In the genomic region with DNA sequence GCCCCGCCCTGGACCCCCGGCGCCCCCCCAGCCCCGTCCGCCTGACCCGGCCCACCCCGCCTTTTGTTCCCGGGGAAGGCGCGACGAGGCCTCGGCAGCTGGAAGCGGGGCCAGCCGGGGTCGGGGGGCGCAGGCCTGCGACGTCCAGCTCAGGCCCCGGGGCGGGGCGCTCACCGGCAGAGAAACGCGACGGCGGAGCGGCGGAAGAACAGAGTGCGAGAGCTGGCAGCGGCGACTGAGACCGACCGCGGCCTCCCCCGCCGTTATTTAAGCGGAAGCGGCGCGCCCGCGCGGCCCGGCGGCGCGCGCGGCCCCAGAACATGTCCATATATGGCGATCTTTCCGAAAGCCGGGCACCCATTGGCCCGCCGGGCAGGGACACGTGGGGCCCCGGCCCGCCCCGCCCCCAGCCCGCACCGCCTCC, we compare ENCODE assay signal across 8 cellular contexts. TPM values are rescaled to one million over a fixed set of nuclear protein-coding genes. Genes with fewer than 3 reads are reported as not detected.
DNase-seq lines count a peak whose midpoint lies in the region; ATAC-seq and TF ChIP-seq lines count a peak whose summit lies in the region.

TSS of gene ACTG1 (minus strand) at position 240 of the 424 bp plus-strand sequence. CDS start 445 bp downstream, outside the sequence.

- H3K9me3 Mint-ChIP-seq in naive thymus-derived CD4-positive, alpha-beta T cell = peaks cover 0 to 19% (median 0%) of the 10 kb centered on the region in 11 donors
- H3K9me3 Mint-ChIP-seq in stimulated activated effector memory CD8-positive, alpha-beta T cell treated with anti-CD3 and anti-CD28 coated beads, Interleukin-12 subunit alpha, Interleukin-12 subunit beta, amount 100 ng/mL, for 72 hours = no peaks in the 10 kb centered on the region

- DNase-seq in COR-L47 (lab: John Stamatoyannopoulos, UW) (peak; percentile 98), Karpas-422 (peak; percentile 96), RWPE1 (ENCODE audit: low spot score) (peak; percentile 92), fibroblast of gingiva (ENCODE audit: low read depth) (peak; percentile 94)
- DNase-seq in activated T-helper 1 cell treated with anti-CD3 and anti-CD28 coated beads, Interleukin-2, amount 50 U/mL, for 16 hours (ENCODE audit: low read depth in 1 of 2, low spot score in 1 of 2) = peak; percentile 84 to 90
- DNase-seq in naive thymus-derived CD4-positive, alpha-beta T cell = peak; percentile 87 to 93 (median 92)
- peak; percentile 88 to 95 for DNase-seq in stimulated activated effector memory CD8-positive, alpha-beta T cell treated with anti-CD3 and anti-CD28 coated beads, Interleukin-12 subunit alpha, Interleukin-12 subunit beta, amount 100 ng/mL, for 72 hours (ENCODE audit: low spot score in 2 of 2)

- H3K4me1 Mint-ChIP-seq in naive thymus-derived CD4-positive, alpha-beta T cell = peaks cover 25 to 54% (median 49%) of the 10 kb centered on the region in 7 donors
- H3K4me1 Mint-ChIP-seq in stimulated activated effector memory CD8-positive, alpha-beta T cell treated with anti-CD3 and anti-CD28 coated beads, Interleukin-12 subunit alpha, Interleukin-12 subunit beta, amount 100 ng/mL, for 72 hours = peaks cover 39% of the 10 kb centered on the region

- intact Hi-C loops in naive thymus-derived CD4-positive, alpha-beta T cell (cut with micrococcal nuclease) = loop anchor here (1.0 to 10.0 kb wide), 11 partner anchors 26 to 1700 kb away; partner anchors contain the start of genes ARL16 (in 2 of the 2), BAHCC1 (in 2 of the 2), HGS (in 2 of the 2) and P4HB (in 2 of the 2)

- peaks cover 11% of the 10 kb centered on the region for H3K79me2 ChIP-seq in Karpas-422 (ENCODE audit: low read length)

- peaks cover 0 to 7% (median 0%) of the 10 kb centered on the region in 5 donors for H3K27me3 Mint-ChIP-seq in naive thymus-derived CD4-positive, alpha-beta T cell

- no peaks in the 10 kb centered on the region for H3K9me2 ChIP-seq in Karpas-422 (replicated peaks; ENCODE audit: insufficient read depth, low read length)

- peaks cover 56% of the 10 kb centered on the region for H3K4me1 ChIP-seq in Karpas-422 (ENCODE audit: low read length)
- H3K4me1 ChIP-seq in naive thymus-derived CD4-positive, alpha-beta T cell (ENCODE audit: control insufficient read depth in 2 of 2, insufficient read depth in 2 of 2, low read length in 2 of 2) = peaks cover 12 to 30% of the 10 kb centered on the region in 2 donors

- peak within 1 kb of the TSS; percentile 96 for H3K9ac ChIP-seq in Karpas-422 (ENCODE audit: low read length)

- H3K27ac Mint-ChIP-seq in naive thymus-derived CD4-positive, alpha-beta T cell = peak within 1 kb of the TSS; percentile 92 to 99 (median 95)
- H3K27ac Mint-ChIP-seq in stimulated activated effector memory CD8-positive, alpha-beta T cell treated with anti-CD3 and anti-CD28 coated beads, Interleukin-12 subunit alpha, Interleukin-12 subunit beta, amount 100 ng/mL, for 72 hours = peak within 1 kb of the TSS; percentile 99

- no peak for TF ChIP-seq CTCF in RWPE1 (conservative IDR thresholded peaks at IDR 0.05; ENCODE audit: low read depth)

- H3K36me3 ChIP-seq in Karpas-422 (ENCODE audit: insufficient read depth, low read length) = peaks cover 27% of the 10 kb centered on the region
- peaks cover 19 to 34% (median 22%) of the 10 kb centered on the region in 3 experiments for H3K36me3 ChIP-seq in naive thymus-derived CD4-positive, alpha-beta T cell (ENCODE audit: control insufficient read depth in 2 of 3, insufficient read depth in 3 of 3, low read length in 3 of 3)

- peak within 1 kb of the TSS; percentile 82 for H3K4me3 ChIP-seq in Karpas-422 (ENCODE audit: low read length)
- H3K4me3 ChIP-seq in naive thymus-derived CD4-positive, alpha-beta T cell (ENCODE audit: low read length) = peak within 1 kb of the TSS; percentile 77

- H3K4me3 Mint-ChIP-seq in naive thymus-derived CD4-positive, alpha-beta T cell = peak within 1 kb of the TSS; percentile 91 to 100 (median 98)
- peak within 1 kb of the TSS; percentile 98 for H3K4me3 Mint-ChIP-seq in stimulated activated effector memory CD8-positive, alpha-beta T cell treated with anti-CD3 and anti-CD28 coated beads, Interleukin-12 subunit alpha, Interleukin-12 subunit beta, amount 100 ng/mL, for 72 hours

- POLR2A ChIA-PET in RWPE1 (lab: Yijun Ruan, JAX; ENCODE audit: low non-redundant PET) = interaction anchor here (0.6 kb wide), 1 partner anchor 20 kb away, joined by 4 read pairs; no protein-coding TSS in a partner anchor
- POLR2A ChIA-PET in naive thymus-derived CD4-positive, alpha-beta T cell (lab: Charles Lee) = interaction anchor here (0.7 to 7.5 kb wide), 13 partner anchors 10 to 521 kb away, joined by 3 to 65 read pairs (median 4); partner anchors contain the start of genes CEP131, CHMP6, FAAP100 and NDUFAF8

- H3K27me3 ChIP-seq in Karpas-422 (ENCODE audit: low read length) = no peaks in the 10 kb centered on the region
- no peaks in the 10 kb centered on the region for H3K27me3 ChIP-seq in naive thymus-derived CD4-positive, alpha-beta T cell (ENCODE audit: control insufficient read depth in 2 of 2, insufficient read depth in 2 of 2, low read length in 2 of 2)

- H2AFZ ChIP-seq in Karpas-422 (ENCODE audit: low read length) = no peak within 1 kb of the TSS

- H3K27ac ChIP-seq in Karpas-422 (ENCODE audit: low read length) (peak within 1 kb of the TSS; percentile 93), RWPE1 (peak within 1 kb of the TSS; percentile 99)
- peak within 1 kb of the TSS; percentile 79 for H3K27ac ChIP-seq in naive thymus-derived CD4-positive, alpha-beta T cell (ENCODE audit: low read depth, low read length)

- peak within 1 kb of the TSS; percentile 94 for H3K4me2 ChIP-seq in Karpas-422 (ENCODE audit: low read depth, low read length, poor library complexity, severe bottlenecking)

- CTCF ChIA-PET in RWPE1 (lab: Yijun Ruan, JAX) = interaction anchor here (0.5 kb wide), 1 partner anchor 787 kb away, joined by 3 read pairs; no protein-coding TSS in a partner anchor
- CTCF ChIA-PET in naive thymus-derived CD4-positive, alpha-beta T cell (lab: Charles Lee) = no interaction called here

- peaks cover 10 to 45% (median 34%) of the 10 kb centered on the region in 5 donors for H3K36me3 Mint-ChIP-seq in naive thymus-derived CD4-positive, alpha-beta T cell
- H3K36me3 Mint-ChIP-seq in stimulated activated effector memory CD8-positive, alpha-beta T cell treated with anti-CD3 and anti-CD28 coated beads, Interleukin-12 subunit alpha, Interleukin-12 subunit beta, amount 100 ng/mL, for 72 hours = peaks cover 57% of the 10 kb centered on the region

- H4K20me1 ChIP-seq in Karpas-422 (ENCODE audit: insufficient read depth, low read depth, low read length) = peaks cover 28% of the 10 kb centered on the region

- peak; percentile 39 for ATAC-seq in GM21515 (IDR thresholded peaks at IDR 0.05; ENCODE audit: unreplicated experiment)
- peak; percentile 87 for ATAC-seq in naive thymus-derived CD4-positive, alpha-beta T cell
- ATAC-seq in stimulated activated effector memory CD8-positive, alpha-beta T cell treated with anti-CD3 and anti-CD28 coated beads, Interleukin-12 subunit alpha, Interleukin-12 subunit beta, amount 100 ng/mL, for 72 hours = peak; percentile 73

- H3K9me3 ChIP-seq in Karpas-422 (ENCODE audit: low read length) = no peaks in the 10 kb centered on the region
- H3K9me3 ChIP-seq in naive thymus-derived CD4-positive, alpha-beta T cell (ENCODE audit: control insufficient read depth in 2 of 3, low read length in 3 of 3) = no peaks in the 10 kb centered on the region

RNA-seq across cellular contexts. Expression of gene ACTG1, which starts in this region (rescaled TPM):
- total RNA-seq in Karpas-422 (2014; rRNA removed; shearing (Covaris generic); ENCODE audit: low replicate concordance) = 2,634 and 2,913 TPM in 2 replicates
- 1,000 to 10,000 TPM in 4 of 5 experiments, 100 to 1,000 TPM in 1; 971 to 4,639 (median 1,185) TPM for total RNA-seq in naive thymus-derived CD4-positive, alpha-beta T cell
- 1,000 to 10,000 TPM; 1,098 to 1,433 TPM for polyA plus RNA-seq in naive thymus-derived CD4-positive, alpha-beta T cell

Comparison
In these comparisons a context has a peak if more than half of its experiments do, and no peak if none do; other contexts are left out.
1. Peak in every context shown above with its lines: DNase-seq, ATAC-seq, H3K4me3 ChIP-seq and H3K27ac ChIP-seq.